8 cellular contexts compared by ENCODE assay signal in the genomic region with DNA sequence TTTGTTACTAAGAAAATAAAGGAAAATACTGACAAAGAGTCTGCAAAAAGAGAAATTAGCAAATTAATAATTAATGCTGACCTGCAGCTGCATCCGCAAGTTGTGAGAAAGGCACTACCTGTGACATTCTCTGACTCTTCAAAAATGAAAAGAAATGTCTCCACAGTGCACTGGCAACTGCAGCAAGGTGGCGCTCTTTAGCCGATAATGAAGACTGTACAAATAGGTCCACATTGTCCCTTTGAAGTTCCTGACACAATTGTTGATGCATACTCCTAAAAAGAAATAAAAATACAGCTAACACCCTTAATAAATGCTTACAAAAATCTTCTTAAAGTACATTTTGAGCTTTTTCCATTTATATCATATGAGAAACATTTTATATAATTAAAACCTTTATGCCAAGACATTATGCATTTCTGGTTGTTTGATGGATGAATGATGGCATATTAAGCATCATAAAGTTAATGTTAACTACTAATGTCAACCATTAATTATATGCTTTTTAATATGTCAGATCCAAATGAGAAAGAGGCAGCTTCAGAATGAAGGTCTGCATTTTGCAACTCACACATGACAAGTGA.
DNase-seq lines count a peak whose midpoint lies in the region; ATAC-seq, FAIRE-seq and TF ChIP-seq lines count a peak whose summit lies in the region.

No MANE protein-coding gene starts in this region.

- intact Hi-C loops in Right ventricle myocardium superior (cut with DNase I) (loop anchor here (2.0 kb wide), 1 partner anchor 210 kb away; no protein-coding TSS in a partner anchor), Right ventricle myocardium inferior (cut with DNase I) (loop anchor here (1.0 kb wide), 1 partner anchor 208 kb away; no protein-coding TSS in a partner anchor)

- no peaks in the 10 kb centered on the region for H3K79me2 ChIP-seq in astrocyte (ENCODE audit: insufficient read depth, low read length)

- H3K9ac ChIP-seq in astrocyte (ENCODE audit: low read length): no peak overlapping the region

- H3K4me3 Mint-ChIP-seq in astrocyte (ENCODE audit: unreplicated experiment): no peak overlapping the region

- TF ChIP-seq CTCF in NB4 (IDR thresholded peaks at IDR 0.05; ENCODE audit: low read depth, low read length) (peak; percentile 93), astrocyte (IDR thresholded peaks at IDR 0.05; ENCODE audit: insufficient read depth, low read depth, low read length) (peak; percentile 95)

- no peaks in the 10 kb centered on the region for H3K36me3 ChIP-seq in astrocyte (ENCODE audit: insufficient read depth, low read length)

- TF ChIP-seq POLR2A in NB4 (IDR thresholded peaks at IDR 0.05; ENCODE audit: extremely low read depth, insufficient read length): no peak

- no peak overlapping the region for H3K27ac Mint-ChIP-seq in astrocyte (ENCODE audit: unreplicated experiment)

- FAIRE-seq in astrocyte (lab: Jason Lieb, UNC): no peak

- no peaks in the 10 kb centered on the region for H3K27me3 Mint-ChIP-seq in astrocyte (ENCODE audit: low read depth, unreplicated experiment)

- H2AFZ ChIP-seq in astrocyte (ENCODE audit: low read depth, low read length): no peak overlapping the region

- DNase-seq in Right ventricle myocardium superior (peak; percentile 51), Right ventricle myocardium inferior (ENCODE audit: missing footprints) (no peak), NB4 (ENCODE audit: low read depth) (peak; percentile 71), T-helper 22 cell (ENCODE audit: low read depth) (peak; percentile 16), astrocyte (ENCODE audit: low read depth) (no peak), iPS-NIHi11 (ENCODE audit: low spot score) (peak; percentile 63)
- DNase-seq in stimulated activated CD4-positive, alpha-beta T cell treated with anti-CD3 and anti-CD28 coated beads, Interleukin-15, amount 100 ng/mL, for 24 hours: peak; percentile 75

- no peaks in the 10 kb centered on the region for H3K9me3 Mint-ChIP-seq in astrocyte (ENCODE audit: unreplicated experiment)

- H3K9me3 ChIP-seq in astrocyte (ENCODE audit: insufficient read depth, low read depth, low read length): no peaks in the 10 kb centered on the region

- no peak overlapping the region for H3K4me2 ChIP-seq in astrocyte (ENCODE audit: low read length)

- H3K36me3 Mint-ChIP-seq in astrocyte (ENCODE audit: low read depth, unreplicated experiment): no peaks in the 10 kb centered on the region

- H3K4me3 ChIP-seq in NB4 (ENCODE audit: low read depth, low read length) (no peak overlapping the region), astrocyte (ENCODE audit: insufficient read depth, low read depth, low read length) (no peak overlapping the region)

- no peaks in the 10 kb centered on the region for H4K20me1 ChIP-seq in astrocyte (ENCODE audit: insufficient read depth, low read length)

- H3K4me1 Mint-ChIP-seq in astrocyte (ENCODE audit: low read depth, unreplicated experiment): peaks cover 10% of the 10 kb centered on the region

- H3K4me1 ChIP-seq in astrocyte (ENCODE audit: insufficient read depth, low read length): peaks cover 13% of the 10 kb centered on the region

- no peaks in the 10 kb centered on the region for H3K27me3 ChIP-seq in astrocyte (ENCODE audit: insufficient read depth, low read length)

- peak; percentile 68 for ATAC-seq in Right ventricle myocardium superior (ENCODE audit: poor library complexity)
- ATAC-seq in Right ventricle myocardium inferior: no peak
- ATAC-seq in HG02623 (IDR thresholded peaks at IDR 0.05; ENCODE audit: unreplicated experiment): peak; percentile 94

- H3K27ac ChIP-seq in astrocyte (ENCODE audit: low read depth, low read length): no peak overlapping the region

Comparison
In these comparisons a context has a peak if more than half of its experiments do, and no peak if none do; other contexts are left out.
1. DNase-seq: peak in Right ventricle myocardium superior (single experiment), NB4 (single experiment), T-helper 22 cell (single experiment), iPS-NIHi11 (single experiment) and stimulated activated CD4-positive, alpha-beta T cell treated with anti-CD3 and anti-CD28 coated beads, Interleukin-15, amount 100 ng/mL, for 24 hours (single experiment); none in Right ventricle myocardium inferior (single experiment) and astrocyte (single experiment).